8 cellular contexts compared by ENCODE assay signal in the genomic region with DNA sequence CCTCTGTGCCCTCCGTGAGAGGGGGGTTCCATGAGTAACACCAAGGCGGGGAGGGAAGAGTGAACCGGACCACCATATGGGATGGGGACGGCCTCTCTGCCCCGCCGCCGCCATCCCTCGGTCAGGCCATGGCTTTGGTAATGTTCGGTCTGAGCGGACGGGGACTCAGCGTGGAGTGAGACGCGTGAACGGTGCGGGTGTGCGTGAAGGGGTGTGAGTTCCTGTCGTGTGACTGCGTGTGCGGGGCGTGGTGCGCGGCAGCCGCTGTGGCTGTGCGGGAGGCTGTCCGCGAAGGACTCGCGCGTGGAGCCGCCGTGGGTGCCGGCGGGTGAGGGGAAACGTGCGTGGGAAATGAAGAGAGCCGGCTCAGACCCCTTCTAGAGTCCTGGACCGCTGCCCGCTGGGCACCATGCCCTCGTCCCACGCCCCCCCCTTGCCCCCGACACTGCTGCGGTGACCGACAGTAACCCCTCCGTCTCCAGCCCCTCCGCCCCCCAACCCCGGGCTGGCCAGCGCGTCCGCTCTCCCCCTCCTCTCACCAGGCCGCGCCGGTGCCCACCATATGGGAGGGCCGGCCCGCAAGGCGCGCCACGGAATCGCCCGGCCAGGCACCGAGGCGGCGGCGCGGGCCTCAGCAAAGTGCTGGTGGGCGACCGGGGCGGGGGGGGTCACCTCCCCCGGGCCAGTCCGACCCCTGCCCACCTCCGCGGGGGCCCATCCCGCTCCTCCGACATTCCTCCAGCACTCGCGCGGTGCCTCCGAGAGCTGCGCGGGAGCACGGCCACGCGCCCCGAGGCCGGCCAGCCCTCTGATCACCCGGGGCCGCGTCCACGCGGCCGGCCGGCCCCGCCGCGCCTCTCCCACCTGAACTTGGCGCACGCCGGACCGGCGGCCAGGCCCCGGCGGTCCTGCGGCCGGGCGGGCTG. TPM values are rescaled to one million over a fixed set of nuclear protein-coding genes. Genes with fewer than 3 reads are reported as not detected.
DNase-seq lines count a peak whose midpoint lies in the region; ATAC-seq and TF ChIP-seq lines count a peak whose summit lies in the region.

No MANE protein-coding gene starts in this region.

- H3K4me3 ChIP-seq in BJ (ENCODE audit: low read depth, low read length), result peak overlapping the region; percentile 38
- H3K4me3 ChIP-seq in HEK293 (ENCODE audit: low read depth, low read length), result peak overlapping the region; percentile 36

- in situ Hi-C loops in GM13976 (cut with MboI; ENCODE audit: low sequenced_read_pairs, unreplicated experiment), result no loop called here

- CTCF ChIA-PET in BJ (lab: Yijun Ruan, JAX), result interaction anchor here (1.0 to 1.1 kb wide), 2 partner anchors 89 to 90 kb away, joined by 3 read pairs; no protein-coding TSS in a partner anchor
- CTCF ChIA-PET in HEK293 (lab: Yijun Ruan, JAX), result no interaction called here

- H3K4me1 ChIP-seq in HEK293 (ENCODE audit: control insufficient read depth, insufficient read depth, low read length), result no peaks in the 10 kb centered on the region; the same call in 1 of the 2 replicates

- H3K9me3 ChIP-seq in HEK293 (ENCODE audit: control insufficient read depth, insufficient read depth, low read depth, low read length), result no peaks in the 10 kb centered on the region

- TF ChIP-seq CTCF in BJ (IDR thresholded peaks at IDR 0.05; ENCODE audit: insufficient read depth, low read depth, low read length), result no peak
- no peak for TF ChIP-seq CTCF in HEK293 (tag by site-specific recombination; IDR thresholded peaks at IDR 0.05)
- no peak for TF ChIP-seq CTCF in GM13976 (IDR thresholded peaks at IDR 0.05; ENCODE audit: borderline replicate concordance, control extremely low read depth, extremely low read depth, insufficient read depth, missing control alignments)

- DNase-seq in BJ (ENCODE audit: low read depth) (no peak), hypothalamus (lab: John Stamatoyannopoulos, UW) (peak in 34 of 51 donors; percentile 40 to 82 (median 60)), sciatic nerve (ENCODE audit: low spot score) (peak; percentile 77), GM13976 (ENCODE audit: low spot score) (no peak), HCEC 1CT (no peak)

- ATAC-seq in sciatic nerve, result peak; percentile 16
- ATAC-seq in HG03280 (IDR thresholded peaks at IDR 0.05; ENCODE audit: unreplicated experiment), result no peak

- H3K27me3 ChIP-seq in BJ (ENCODE audit: control insufficient read depth, insufficient read depth, low read length), result peaks cover 24% of the 10 kb centered on the region

- H3K36me3 ChIP-seq in BJ (ENCODE audit: control insufficient read depth, insufficient read depth, low read length) (no peaks in the 10 kb centered on the region), HEK293 (ENCODE audit: control insufficient read depth in 2 of 2, insufficient read depth in 1 of 2, low read length in 2 of 2) (peaks cover 0 to 12% of the 10 kb centered on the region in 2 experiments; a peak in 1 of 3 replicates)

- intact Hi-C loops in sciatic nerve (cut with DNase I), result loop anchor here (2.0 kb wide), 1 partner anchor 32 kb away; no protein-coding TSS in a partner anchor

- 0 to 1% (median 1%) methylated on average over 62 to 105 of the region's 105 CpGs for WGBS in adipose tissue, 3 donors

- no peak overlapping the region; the same call in 1 of the 2 replicates for H3K27ac ChIP-seq in HEK293 (ENCODE audit: extremely low read depth, low read depth, low read length)
- H3K27ac ChIP-seq in adipose tissue (ENCODE audit: low read depth, low read length), result peak overlapping the region; percentile 42

- POLR2A ChIA-PET in BJ (lab: Charles Lee), result no interaction called here
- POLR2A ChIA-PET in HEK293 (lab: Yijun Ruan, JAX), result no interaction called here

TF ChIP-seq in HEK293, 187 proteins besides CTCF, POLR2A, EP300 and RAD21 (continues in another document):
- TF ChIP-seq ZNF510 (tag by site-specific recombination; IDR thresholded peaks at IDR 0.05; ENCODE audit: insufficient replicate concordance) (no peak), ZNF624 (tag by site-specific recombination; IDR thresholded peaks at IDR 0.05) (no peak), ZNF433 (tag by site-specific recombination; IDR thresholded peaks at IDR 0.05; ENCODE audit: low read depth) (no peak), ZNF341 (tag by site-specific recombination; IDR thresholded peaks at IDR 0.05; ENCODE audit: low read depth) (no peak), ZNF175 (tag by site-specific recombination; IDR thresholded peaks at IDR 0.05) (no peak), ZBTB17 (tag by site-specific recombination; IDR thresholded peaks at IDR 0.05) (no peak), ZNF23 (tag by site-specific recombination; IDR thresholded peaks at IDR 0.05; ENCODE audit: borderline replicate concordance) (no peak), ELK4 (IDR thresholded peaks at IDR 0.05; ENCODE audit: borderline replicate concordance, low read depth, low read length) (no peak), ZNF16 (tag by site-specific recombination; IDR thresholded peaks at IDR 0.05; ENCODE audit: low read depth) (no peak), BCL11A (tag by site-specific recombination; IDR thresholded peaks at IDR 0.05; ENCODE audit: low read depth) (0 out of 2 replicates have a peak, but pooled peaks have one; percentile 9), ZBTB21 (tag by site-specific recombination; IDR thresholded peaks at IDR 0.05) (no peak), ZNF311 (tag by site-specific recombination; IDR thresholded peaks at IDR 0.05; ENCODE audit: borderline replicate concordance) (no peak), ZNF37A (tag by site-specific recombination; IDR thresholded peaks at IDR 0.05) (no peak), YY1 (tag by site-specific recombination; IDR thresholded peaks at IDR 0.05) (peak; percentile 11; the same call in 1 of the 2 replicates), ZNF324 (tag by site-specific recombination; IDR thresholded peaks at IDR 0.05) (no peak), ZNF501 (tag by site-specific recombination; IDR thresholded peaks at IDR 0.05) (0 out of 2 replicates have a peak, but pooled peaks have one; percentile 40), ZNF19 (tag by site-specific recombination; IDR thresholded peaks at IDR 0.05; ENCODE audit: low read depth) (no peak), ZNF354C (tag by site-specific recombination; IDR thresholded peaks at IDR 0.05; ENCODE audit: borderline replicate concordance, low read depth) (no peak), ZNF202 (tag by site-specific recombination; IDR thresholded peaks at IDR 0.05; ENCODE audit: borderline replicate concordance) (no peak), ZEB2 (tag by site-specific recombination; IDR thresholded peaks at IDR 0.05) (no peak; the same call in 1 of the 2 replicates), REPIN1 (tag by site-specific recombination; IDR thresholded peaks at IDR 0.05; ENCODE audit: low read depth) (no peak), TCF7L2 (IDR thresholded peaks at IDR 0.05; ENCODE audit: borderline replicate concordance, low read depth, low read length) (no peak)
- TF ChIP-seq, protein P1, sequence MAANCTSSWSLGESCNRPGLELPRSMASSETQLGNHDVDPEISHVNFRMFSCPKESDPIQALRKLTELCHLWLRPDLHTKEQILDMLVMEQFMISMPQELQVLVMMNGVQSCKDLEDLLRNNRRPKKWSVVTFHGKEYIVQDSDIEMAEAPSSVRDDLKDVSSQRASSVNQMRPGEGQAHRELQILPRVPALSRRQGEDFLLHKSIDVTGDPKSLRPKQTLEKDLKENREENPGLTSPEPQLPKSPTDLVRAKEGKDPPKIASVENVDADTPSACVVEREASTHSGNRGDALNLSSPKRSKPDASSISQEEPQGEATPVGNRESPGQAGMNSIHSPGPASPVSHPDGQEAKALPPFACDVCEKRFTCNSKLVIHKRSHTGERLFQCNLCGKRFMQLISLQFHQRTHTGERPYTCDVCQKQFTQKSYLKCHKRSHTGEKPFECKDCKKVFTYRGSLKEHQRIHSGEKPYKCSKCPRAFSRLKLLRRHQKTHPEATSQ (tag by site-specific recombination; IDR thresholded peaks at IDR 0.05), result no peak
- TF ChIP-seq, protein P2, sequence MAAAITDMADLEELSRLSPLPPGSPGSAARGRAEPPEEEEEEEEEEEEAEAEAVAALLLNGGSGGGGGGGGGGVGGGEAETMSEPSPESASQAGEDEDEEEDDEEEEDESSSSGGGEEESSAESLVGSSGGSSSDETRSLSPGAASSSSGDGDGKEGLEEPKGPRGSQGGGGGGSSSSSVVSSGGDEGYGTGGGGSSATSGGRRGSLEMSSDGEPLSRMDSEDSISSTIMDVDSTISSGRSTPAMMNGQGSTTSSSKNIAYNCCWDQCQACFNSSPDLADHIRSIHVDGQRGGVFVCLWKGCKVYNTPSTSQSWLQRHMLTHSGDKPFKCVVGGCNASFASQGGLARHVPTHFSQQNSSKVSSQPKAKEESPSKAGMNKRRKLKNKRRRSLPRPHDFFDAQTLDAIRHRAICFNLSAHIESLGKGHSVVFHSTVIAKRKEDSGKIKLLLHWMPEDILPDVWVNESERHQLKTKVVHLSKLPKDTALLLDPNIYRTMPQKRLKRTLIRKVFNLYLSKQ (tag by site-specific recombination; IDR thresholded peaks at IDR 0.05; ENCODE audit: borderline replicate concordance), result no peak
- TF ChIP-seq, protein P3, sequence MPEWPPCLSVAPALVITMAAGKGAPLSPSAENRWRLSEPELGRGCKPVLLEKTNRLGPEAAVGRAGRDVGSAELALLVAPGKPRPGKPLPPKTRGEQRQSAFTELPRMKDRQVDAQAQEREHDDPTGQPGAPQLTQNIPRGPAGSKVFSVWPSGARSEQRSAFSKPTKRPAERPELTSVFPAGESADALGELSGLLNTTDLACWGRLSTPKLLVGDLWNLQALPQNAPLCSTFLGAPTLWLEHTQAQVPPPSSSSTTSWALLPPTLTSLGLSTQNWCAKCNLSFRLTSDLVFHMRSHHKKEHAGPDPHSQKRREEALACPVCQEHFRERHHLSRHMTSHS (tag by site-specific recombination; IDR thresholded peaks at IDR 0.05), result no peak

RNA-seq across cellular contexts. Expression of gene KLF15, which starts 0.6 kb away (rescaled TPM):
- polyA plus RNA-seq in BJ (2011; rRNA removed), result 0.29 and 0.44 TPM in 2 replicates
- 0.10 and 0.24 TPM in 2 replicates for polyA minus RNA-seq in BJ (2011; rRNA and poly(A)+ RNA removed)
- polyA plus RNA-seq in adipose tissue, result 10 to 100 TPM; 29.6 to 38.0 (median 32.0) TPM
- 22.7 TPM for total RNA-seq in sciatic nerve

RNA-seq across cellular contexts. Expression of gene CFAP100, which starts 38.1 kb away (rescaled TPM):
- polyA plus RNA-seq in BJ (2011; rRNA removed) (not detected in 2 replicates), adipose tissue (not detected)
- polyA minus RNA-seq in BJ (2011; rRNA and poly(A)+ RNA removed), result not detected in 2 replicates
- total RNA-seq in sciatic nerve, result 1.5 TPM

Comparison
In these comparisons a context has a peak if more than half of its experiments do, and no peak if none do; other contexts are left out.
1. DNase-seq: peak in hypothalamus (34 of 51) and sciatic nerve (single experiment); none in BJ (single experiment), GM13976 (single experiment) and HCEC 1CT (single experiment).
2. RNA of gene KLF15, which starts 0.6 kb away (polyA plus RNA-seq): 29.6 to 38.0 TPM in adipose tissue; 0.29 to 0.44 TPM in BJ; every median in the first group is over 10 times any median in the second.